6 cellular contexts compared by ENCODE assay signal in genomic region chr7:84055199-84055598, GRCh38.
A peak's percentile ranks its signal among the peaks of the same experiment; 100 is the strongest.
DNase-seq lines count a peak whose midpoint lies in the region; ATAC-seq, FAIRE-seq and TF ChIP-seq lines count a peak whose summit lies in the region.
"Not testable (repeated sequence)": the region's sequence is repeated elsewhere in the genome, so short reads cannot be mapped to it uniquely, and the experiment has no call there.

No MANE protein-coding gene starts in this region.

- TF ChIP-seq EP300 in K562 (IDR thresholded peaks at IDR 0.05; ENCODE audit: low read length), result not testable (repeated sequence)

- 4% methylated on average over 12 of the region's 23 CpGs for WGBS in K562 (ENCODE audit: insufficient coverage, low coverage, missing lambda C conversion rate)

- not testable (repeated sequence) for ATAC-seq in RWPE2 (ENCODE audit: low read depth); K562

- not testable (repeated sequence) for H3K4me1 ChIP-seq in ES-I3 (ENCODE audit: insufficient read depth, low read length); K562 (replicated peaks in 1 of 2; ENCODE audit: control insufficient read depth in 2 of 2, insufficient read depth in 2 of 2, low read length in 2 of 2)
- peaks cover 11% of the 10 kb centered on the region for H3K4me1 ChIP-seq in HUES6 (ENCODE audit: control insufficient read depth, insufficient read depth, low read length)
- peaks cover 47% of the 10 kb centered on the region for H3K4me1 ChIP-seq in RWPE2 (ENCODE audit: insufficient read depth, poor library complexity, severe bottlenecking)

- not testable (repeated sequence) for H3K9me3 Mint-ChIP-seq in glutamatergic neuron (ENCODE audit: unreplicated experiment); osteocyte (ENCODE audit: unreplicated experiment)

- not testable (repeated sequence) for H3K36me3 ChIP-seq in ES-I3 (ENCODE audit: insufficient read depth, low read length); HUES6 (ENCODE audit: control insufficient read depth, insufficient read depth, low read length); RWPE2 (ENCODE audit: low read depth); K562 (ENCODE audit: control insufficient read depth, insufficient read depth, low read length)

- not testable (repeated sequence) for H3K79me2 ChIP-seq in K562 (ENCODE audit: control insufficient read depth, insufficient read depth, low read length)

- POLR2A ChIA-PET in K562 (lab: Yijun Ruan, JAX), result not testable (repeated sequence)

- not testable (repeated sequence) for H3K9me1 ChIP-seq in K562 (ENCODE audit: control insufficient read depth, insufficient read depth, low read length)

- H4K20me1 ChIP-seq in K562 (replicated peaks; ENCODE audit: control insufficient read depth, insufficient read depth, low read length), result not testable (repeated sequence)

- not testable (repeated sequence) for FAIRE-seq in K562 (lab: Jason Lieb, UNC)

- peak overlapping the region; percentile 10 for H3K4me3 Mint-ChIP-seq in glutamatergic neuron (ENCODE audit: unreplicated experiment)
- H3K4me3 Mint-ChIP-seq in osteocyte (ENCODE audit: unreplicated experiment), result not testable (repeated sequence)

- not testable (repeated sequence) for H3K4me1 Mint-ChIP-seq in glutamatergic neuron (ENCODE audit: low read depth, unreplicated experiment)
- peaks cover 38% of the 10 kb centered on the region for H3K4me1 Mint-ChIP-seq in osteocyte (ENCODE audit: unreplicated experiment)

- H3K27me3 ChIP-seq in HUES6 (ENCODE audit: control insufficient read depth, insufficient read depth, low read length); RWPE2 (ENCODE audit: insufficient read depth, poor library complexity, severe bottlenecking); K562 (ENCODE audit: control insufficient read depth in 2 of 2, insufficient read depth in 2 of 2, low read length in 2 of 2): not testable (repeated sequence)

- DNase-seq in RWPE2 (ENCODE audit: low spot score); K562 (ENCODE audit: extremely low read depth in 1 of 4, low spot score in 3 of 4); glutamatergic neuron; osteocyte (ENCODE audit: extremely low spot score, unreplicated experiment): not testable (repeated sequence)

- H3K4me3 ChIP-seq in HUES6 (ENCODE audit: low read depth, low read length), result peak overlapping the region; percentile 53
- not testable (repeated sequence) for H3K4me3 ChIP-seq in RWPE2 (ENCODE audit: severe bottlenecking); K562

- H3K9ac ChIP-seq in ES-I3 (ENCODE audit: low read depth, low read length), result peak overlapping the region; percentile 50
- H3K9ac ChIP-seq in HUES6 (ENCODE audit: low read length), result peak overlapping the region; percentile 58
- not testable (repeated sequence) for H3K9ac ChIP-seq in K562 (ENCODE audit: insufficient read depth in 1 of 2, low read depth in 2 of 2, low read length in 2 of 2)

- H3K36me3 Mint-ChIP-seq in glutamatergic neuron (ENCODE audit: unreplicated experiment); osteocyte (ENCODE audit: unreplicated experiment): not testable (repeated sequence)

- TF ChIP-seq POLR2A in K562 (conservative IDR thresholded peaks at IDR 0.05), result not testable (repeated sequence)

- not testable (repeated sequence) for H2AFZ ChIP-seq in K562 (ENCODE audit: low read depth, low read length)

- intact Hi-C loops in K562 (cut with micrococcal nuclease), result not testable (repeated sequence)

- H3K27ac ChIP-seq in HUES6 (ENCODE audit: low read depth, low read length), result peak overlapping the region; percentile 47; the same call in 1 of the 2 replicates
- H3K27ac ChIP-seq in RWPE2 (ENCODE audit: poor library complexity, severe bottlenecking), result peak overlapping the region; percentile 99
- H3K27ac ChIP-seq in K562 (ENCODE audit: extremely low read depth, low read depth, low read length), result not testable (repeated sequence)

- not testable (repeated sequence) for H3K9me3 ChIP-seq in ES-I3 (ENCODE audit: control insufficient read depth, insufficient read depth, low read length); HUES6 (ENCODE audit: control insufficient read depth, insufficient read depth, low read depth, low read length); RWPE2 (ENCODE audit: severe bottlenecking); K562 (replicated peaks; ENCODE audit: control insufficient read depth, insufficient read depth, low read depth, low read length)

- not testable (repeated sequence) for H3K4me2 ChIP-seq in K562 (ENCODE audit: insufficient read depth, low read length)

- CTCF ChIA-PET in K562 (lab: Yijun Ruan, JAX; ENCODE audit: low intra/inter-chr PET ratio), result not testable (repeated sequence)

- not testable (repeated sequence) for BruUV-seq in K562 (replicated peaks; lab: Mats Ljungman, UMichigan)

- in situ Hi-C loops in K562 (cut with MboI), result not testable (repeated sequence)

- H3K27me3 Mint-ChIP-seq in glutamatergic neuron (ENCODE audit: unreplicated experiment); osteocyte (ENCODE audit: unreplicated experiment): not testable (repeated sequence)

- H3K27ac Mint-ChIP-seq in glutamatergic neuron (ENCODE audit: unreplicated experiment) (peak overlapping the region; percentile 49), osteocyte (ENCODE audit: unreplicated experiment) (peak overlapping the region; percentile 60)

- TF ChIP-seq CTCF in RWPE2 (IDR thresholded peaks at IDR 0.05; ENCODE audit: poor library complexity, severe bottlenecking); K562 (IDR thresholded peaks at IDR 0.05 in 2 of 3, conservative IDR thresholded peaks at IDR 0.05 in 1 of 3; ENCODE audit: insufficient read depth in 2 of 3, low read depth in 1 of 3, low read length in 3 of 3); glutamatergic neuron (IDR thresholded peaks at IDR 0.05; ENCODE audit: partially characterized antibody, unreplicated experiment); osteocyte (IDR thresholded peaks at IDR 0.05): not testable (repeated sequence)

- not testable (repeated sequence) for TF ChIP-seq RAD21 in K562 (CRISPR knock-in tag; conservative IDR thresholded peaks at IDR 0.05 in 1 of 2, IDR thresholded peaks at IDR 0.05 in 1 of 2)

TF ChIP-seq in K562, 482 proteins besides CTCF, POLR2A, EP300 and RAD21:
- peak; percentile 55 for TF ChIP-seq ZFX (CRISPR knock-in tag; IDR thresholded peaks at IDR 0.05)
